10 cellular contexts compared by ENCODE assay signal in genomic region chr19:1255186-1256161, GRCh38. TPM values are rescaled to one million over a fixed set of nuclear protein-coding genes. Genes with fewer than 3 reads are reported as not detected.
DNase-seq lines count a peak whose midpoint lies in the region; ATAC-seq, FAIRE-seq and TF ChIP-seq lines count a peak whose summit lies in the region.
"Had no signal": no experiment of that assay in that cellular context is flagged by ENCODE, and none has a peak within 500 bp of the region (broad histone marks: within the 10 kb centered on the region; RNA-seq: fewer than 3 reads in every experiment).

No MANE protein-coding gene starts in this region.

- H3K4me1 Mint-ChIP-seq in activated naive CD8-positive, alpha-beta T cell treated with anti-CD3 and anti-CD28 coated beads for 36 hours, result peaks cover 35% of the 10 kb centered on the region
- peaks cover 51% of the 10 kb centered on the region for H3K4me1 Mint-ChIP-seq in activated naive CD8-positive, alpha-beta T cell treated with anti-CD3 and anti-CD28 coated beads, Interleukin-2, amount 50 U/mL, for 24 hours
- H3K4me1 Mint-ChIP-seq in nephron, result peaks cover 10% of the 10 kb centered on the region

- H3K27ac ChIP-seq in dorsolateral prefrontal cortex (peak overlapping the region; percentile 90 to 100 (median 99)), upper lobe of right lung (peak overlapping the region; percentile 95), left lung (peak overlapping the region in 1 of 2 donors; percentile 99)

- H3K4me3 ChIP-seq in dorsolateral prefrontal cortex (peak overlapping the region in 44 of 59 donors; percentile 1 to 88 (median 35)), upper lobe of right lung (no peak overlapping the region), left lung (peak overlapping the region in 1 of 2 donors; percentile 99)

- H3K27ac Mint-ChIP-seq in activated naive CD8-positive, alpha-beta T cell treated with anti-CD3 and anti-CD28 coated beads for 36 hours, result peak overlapping the region; percentile 20
- H3K27ac Mint-ChIP-seq in activated naive CD8-positive, alpha-beta T cell treated with anti-CD3 and anti-CD28 coated beads, Interleukin-2, amount 50 U/mL, for 24 hours, result no peak overlapping the region
- H3K27ac Mint-ChIP-seq in nephron, result no peak overlapping the region

- no peak for ATAC-seq in activated naive CD8-positive, alpha-beta T cell treated with anti-CD3 and anti-CD28 coated beads, Interleukin-2, amount 50 U/mL, for 24 hours
- no peak for ATAC-seq in upper lobe of right lung
- ATAC-seq in HG02588 (IDR thresholded peaks at IDR 0.05; ENCODE audit: unreplicated experiment), result no peak
- ATAC-seq in left lung, result no peak

- no peaks in the 10 kb centered on the region for H3K27me3 Mint-ChIP-seq in activated naive CD8-positive, alpha-beta T cell treated with anti-CD3 and anti-CD28 coated beads for 36 hours
- no peaks in the 10 kb centered on the region for H3K27me3 Mint-ChIP-seq in activated naive CD8-positive, alpha-beta T cell treated with anti-CD3 and anti-CD28 coated beads, Interleukin-2, amount 50 U/mL, for 24 hours
- H3K27me3 Mint-ChIP-seq in nephron (ENCODE audit: low read depth), result no peaks in the 10 kb centered on the region

- peaks cover 24% of the 10 kb centered on the region for H3K36me3 Mint-ChIP-seq in activated naive CD8-positive, alpha-beta T cell treated with anti-CD3 and anti-CD28 coated beads for 36 hours
- H3K36me3 Mint-ChIP-seq in activated naive CD8-positive, alpha-beta T cell treated with anti-CD3 and anti-CD28 coated beads, Interleukin-2, amount 50 U/mL, for 24 hours (ENCODE audit: low read depth), result peaks cover 27% of the 10 kb centered on the region
- peaks cover 30% of the 10 kb centered on the region for H3K36me3 Mint-ChIP-seq in nephron (ENCODE audit: low read depth)

- no peak overlapping the region for H3K4me3 Mint-ChIP-seq in activated naive CD8-positive, alpha-beta T cell treated with anti-CD3 and anti-CD28 coated beads for 36 hours
- H3K4me3 Mint-ChIP-seq in activated naive CD8-positive, alpha-beta T cell treated with anti-CD3 and anti-CD28 coated beads, Interleukin-2, amount 50 U/mL, for 24 hours, result no peak overlapping the region
- peak overlapping the region; percentile 38 to 52 (median 38) for H3K4me3 Mint-ChIP-seq in nephron

- DNase-seq in activated naive CD8-positive, alpha-beta T cell treated with anti-CD3 and anti-CD28 coated beads for 36 hours, result no peak
- DNase-seq in activated naive CD8-positive, alpha-beta T cell treated with anti-CD3 and anti-CD28 coated beads, Interleukin-2, amount 50 U/mL, for 24 hours, result no peak
- peak in 9 of 10 donors; percentile 80 to 93 (median 89) for DNase-seq in dorsolateral prefrontal cortex
- no peak for DNase-seq in upper lobe of right lung
- DNase-seq in urothelium cell line (ENCODE audit: low spot score), result no peak
- DNase-seq in left lung, result no peak
- DNase-seq: COR-L47 had no signal

- intact Hi-C loops in dorsolateral prefrontal cortex (cut with DNase I) (no loop called here), upper lobe of right lung (cut with DNase I) (no loop called here), left lung (cut with DNase I) (no loop called here)

- H3K4me1 ChIP-seq in upper lobe of right lung, result peaks cover 64% of the 10 kb centered on the region
- H3K4me1 ChIP-seq in left lung, result peaks cover 41 to 79% of the 10 kb centered on the region in 2 donors

- no peaks in the 10 kb centered on the region for H3K9me3 Mint-ChIP-seq in activated naive CD8-positive, alpha-beta T cell treated with anti-CD3 and anti-CD28 coated beads for 36 hours
- no peaks in the 10 kb centered on the region for H3K9me3 Mint-ChIP-seq in activated naive CD8-positive, alpha-beta T cell treated with anti-CD3 and anti-CD28 coated beads, Interleukin-2, amount 50 U/mL, for 24 hours
- H3K9me3 Mint-ChIP-seq in nephron, result no peaks in the 10 kb centered on the region

- TF ChIP-seq CTCF in dorsolateral prefrontal cortex (IDR thresholded peaks at IDR 0.05 in 54 of 56, conservative IDR thresholded peaks at IDR 0.05 in 2 of 56; ENCODE audit: low read depth in 1 of 56, partially characterized antibody in 56 of 56) (peak in 6 of 56 donors; percentile 7 to 20 (median 15)), nephron (IDR thresholded peaks at IDR 0.05; ENCODE audit: unreplicated experiment in 3 of 3) (no peak), upper lobe of right lung (IDR thresholded peaks at IDR 0.05) (no peak), left lung (IDR thresholded peaks at IDR 0.05) (no peak)

- H3K9me3 ChIP-seq in upper lobe of right lung, result no peaks in the 10 kb centered on the region
- no peaks in the 10 kb centered on the region for H3K9me3 ChIP-seq in left lung

- H3K27me3 ChIP-seq in dorsolateral prefrontal cortex (no peaks in the 10 kb centered on the region), upper lobe of right lung (no peaks in the 10 kb centered on the region), left lung (no peaks in the 10 kb centered on the region)

- H3K36me3 ChIP-seq in upper lobe of right lung (peaks cover 52% of the 10 kb centered on the region), left lung (peaks cover 9 to 71% of the 10 kb centered on the region in 2 donors)

- FAIRE-seq in urothelium cell line (lab: Jason Lieb, UNC), result no peak
- FAIRE-seq: endothelial cell of umbilical vein had no signal

RNA-seq across cellular contexts. Expression of gene MIDN, which starts 7.1 kb away (rescaled TPM):
- 10 to 100 TPM; 29.3 to 29.6 TPM for total RNA-seq in activated naive CD8-positive, alpha-beta T cell treated with anti-CD3 and anti-CD28 coated beads for 36 hours
- 100 to 1,000 TPM in 4 of 120 experiments, 10 to 100 TPM in 116; 19.9 to 116 (median 36.5) TPM for total RNA-seq in dorsolateral prefrontal cortex
- 135 TPM for total RNA-seq in upper lobe of right lung
- total RNA-seq in left lung, result 100 to 1,000 TPM in 1 of 2 donors, 10 to 100 TPM in 1; 87.4 to 115 TPM

RNA-seq across cellular contexts. Expression of gene CIRBP, which starts 13.7 kb away (rescaled TPM):
- 100 to 1,000 TPM; 208 to 216 TPM for total RNA-seq in activated naive CD8-positive, alpha-beta T cell treated with anti-CD3 and anti-CD28 coated beads for 36 hours
- total RNA-seq in dorsolateral prefrontal cortex (100 to 1,000 TPM; 215 to 736 (median 434) TPM), upper lobe of right lung (322 TPM), left lung (100 to 1,000 TPM; 220 to 235 TPM)

RNA-seq across cellular contexts. Expression of gene ATP5F1D, which starts 13.9 kb away (rescaled TPM):
- 100 to 1,000 TPM; 175 to 177 TPM for total RNA-seq in activated naive CD8-positive, alpha-beta T cell treated with anti-CD3 and anti-CD28 coated beads for 36 hours
- 100 to 1,000 TPM; 170 to 316 (median 242) TPM for total RNA-seq in dorsolateral prefrontal cortex
- 126 TPM for total RNA-seq in upper lobe of right lung
- total RNA-seq in left lung, result 100 to 1,000 TPM; 139 to 161 TPM

RNA-seq across cellular contexts. Expression of gene CBARP, which starts 17.7 kb away (rescaled TPM):
- under 1 TPM; 0.33 to 0.46 TPM for total RNA-seq in activated naive CD8-positive, alpha-beta T cell treated with anti-CD3 and anti-CD28 coated beads for 36 hours
- total RNA-seq in dorsolateral prefrontal cortex, result 10 to 100 TPM in 119 of 120 experiments, 1 to 10 TPM in 1; 9.5 to 47.7 (median 25.8) TPM
- 1.0 TPM for total RNA-seq in upper lobe of right lung
- 1 to 10 TPM in 1 of 2 donors, under 1 TPM in 1; 0.55 to 1.5 TPM for total RNA-seq in left lung

RNA-seq across cellular contexts. Expression of gene FAM174C, which starts 19.9 kb away (rescaled TPM):
- total RNA-seq in activated naive CD8-positive, alpha-beta T cell treated with anti-CD3 and anti-CD28 coated beads for 36 hours, result 100 to 1,000 TPM in 1 of 2 experiments, 10 to 100 TPM in 1; 99.8 to 101 TPM
- 10 to 100 TPM; 16.2 to 44.5 (median 25.3) TPM for total RNA-seq in dorsolateral prefrontal cortex
- total RNA-seq in upper lobe of right lung, result 41.4 TPM
- 10 to 100 TPM; 48.0 to 58.7 TPM for total RNA-seq in left lung

Comparison
In these comparisons a context has a peak if more than half of its experiments do, and no peak if none do; other contexts are left out.
1. DNase-seq: peak in dorsolateral prefrontal cortex (9 of 10); none in activated naive CD8-positive, alpha-beta T cell treated with anti-CD3 and anti-CD28 coated beads for 36 hours (single experiment), activated naive CD8-positive, alpha-beta T cell treated with anti-CD3 and anti-CD28 coated beads, Interleukin-2, amount 50 U/mL, for 24 hours (single experiment), upper lobe of right lung (single experiment), urothelium cell line (single experiment) and left lung (0 of 2).
2. H3K4me3 Mint-ChIP-seq: peak in nephron (3 of 3); none in activated naive CD8-positive, alpha-beta T cell treated with anti-CD3 and anti-CD28 coated beads for 36 hours (single experiment) and activated naive CD8-positive, alpha-beta T cell treated with anti-CD3 and anti-CD28 coated beads, Interleukin-2, amount 50 U/mL, for 24 hours (single experiment).